In genomic region chr17:81044764-81045589, GRCh38 we compare ENCODE assay signal across 8 cellular contexts. TPM values are rescaled to one million over a fixed set of nuclear protein-coding genes. Genes with fewer than 3 reads are reported as not detected.
DNase-seq lines count a peak whose midpoint lies in the region; ATAC-seq and TF ChIP-seq lines count a peak whose summit lies in the region.

No MANE protein-coding gene starts in this region.

- H4K20me1 ChIP-seq in BLaER1 treated with 17β-estradiol and CSF1 and Interleukin-3, amounts not matched to agents 10 nM and 100 nM = peaks cover 0 to 94% (median 37%) of the 10 kb centered on the region in 11 experiments; a peak in 16 of 22 replicates
- peaks cover 54% of the 10 kb centered on the region for H4K20me1 ChIP-seq in neural progenitor cell (ENCODE audit: low read depth)

- H3F3A ChIP-seq in neural progenitor cell (ENCODE audit: low read depth) = no peaks in the 10 kb centered on the region

- peaks cover 52% of the 10 kb centered on the region for H3K4me1 Mint-ChIP-seq in neural progenitor cell

- intact Hi-C loops in esophagus squamous epithelium (cut with DNase I) = no loop called here

- H3K4me2 ChIP-seq in BLaER1 treated with 17β-estradiol and CSF1 and Interleukin-3, amounts not matched to agents 10 nM and 100 nM = peak overlapping the region; percentile 56 to 89 (median 80)
- no peak overlapping the region for H3K4me2 ChIP-seq in neural progenitor cell

- no peak overlapping the region for H3K4me3 ChIP-seq in BLaER1 treated with 17β-estradiol and CSF1 and Interleukin-3, amounts not matched to agents 10 nM and 100 nM
- H3K4me3 ChIP-seq in esophagus squamous epithelium (peak overlapping the region in 3 of 4 donors; percentile 8 to 37 (median 16)), neural progenitor cell (no peak overlapping the region)

- H3K9ac ChIP-seq in BLaER1 treated with 17β-estradiol and CSF1 and Interleukin-3, amounts not matched to agents 10 nM and 100 nM = peak overlapping the region in 4 of 11 experiments; percentile 5 to 38 (median 14); a peak in 3 of 22 replicates
- no peak overlapping the region for H3K9ac ChIP-seq in neural progenitor cell

- H3K79me2 ChIP-seq in neural progenitor cell (ENCODE audit: low read depth) = peaks cover 54% of the 10 kb centered on the region

- H3K9me3 Mint-ChIP-seq in neural progenitor cell = no peaks in the 10 kb centered on the region

- peaks cover 8% of the 10 kb centered on the region for H3K27me3 Mint-ChIP-seq in neural progenitor cell (ENCODE audit: insufficient read depth, low read depth)

- CTCF ChIA-PET in HEK293T (lab: Yijun Ruan, JAX) = no interaction called here

- peak overlapping the region; percentile 86 for H3K27ac Mint-ChIP-seq in neural progenitor cell

- H3K27me3 ChIP-seq in BLaER1 treated with 17β-estradiol and CSF1 and Interleukin-3, amounts not matched to agents 10 nM and 100 nM = peaks cover 33 to 78% (median 56%) of the 10 kb centered on the region in 11 experiments
- H3K27me3 ChIP-seq in esophagus squamous epithelium (no peaks in the 10 kb centered on the region), neural progenitor cell (no peaks in the 10 kb centered on the region)

- TF ChIP-seq POLR2A in esophagus squamous epithelium (IDR thresholded peaks at IDR 0.05) = no peak

- H3K4me3 Mint-ChIP-seq in neural progenitor cell = peak overlapping the region; percentile 69

- H3K9me3 ChIP-seq in BLaER1 treated with 17β-estradiol and CSF1 and Interleukin-3, amounts not matched to agents 10 nM and 100 nM (replicated peaks in 1 of 11) = no peaks in the 10 kb centered on the region
- H3K9me3 ChIP-seq in esophagus squamous epithelium = no peaks in the 10 kb centered on the region
- H3K9me3 ChIP-seq in neural progenitor cell (ENCODE audit: low read depth) = no peaks in the 10 kb centered on the region

- ATAC-seq in HG03159 (IDR thresholded peaks at IDR 0.05; ENCODE audit: unreplicated experiment) (no peak), HG03025 (IDR thresholded peaks at IDR 0.05; ENCODE audit: low FRiP score, unreplicated experiment) (no peak)

- peaks cover 38 to 59% (median 52%) of the 10 kb centered on the region in 10 experiments for H3K4me1 ChIP-seq in BLaER1 treated with 17β-estradiol and CSF1 and Interleukin-3, amounts not matched to agents 10 nM and 100 nM
- H3K4me1 ChIP-seq in esophagus squamous epithelium (peaks cover 64 to 100% (median 78%) of the 10 kb centered on the region in 3 donors), neural progenitor cell (peaks cover 27% of the 10 kb centered on the region)

- WGBS in esophagus squamous epithelium, 2 donors = 70% methylated on average over 9 of the region's 28 CpGs; no CpG with 5 or more reads in 1 of the 2 donors

- no peak overlapping the region for H2AFZ ChIP-seq in neural progenitor cell (replicated peaks)

- POLR2A ChIA-PET in HEK293T (lab: Yijun Ruan, JAX) = interaction anchor here (1.2 kb wide), 1 partner anchor 25 kb away, joined by 3 read pairs; no protein-coding TSS in a partner anchor

- no peak overlapping the region for H3K27ac ChIP-seq in BLaER1 treated with 17β-estradiol and CSF1 and Interleukin-3, amounts not matched to agents 10 nM and 100 nM
- peak overlapping the region; percentile 66 to 89 (median 86) for H3K27ac ChIP-seq in esophagus squamous epithelium
- H3K27ac ChIP-seq in neural progenitor cell = no peak overlapping the region

- TF ChIP-seq CTCF in esophagus squamous epithelium (IDR thresholded peaks at IDR 0.05) (no peak), neural progenitor cell (IDR thresholded peaks at IDR 0.05) (no peak)

- peak; percentile 89 for DNase-seq in NCI-H69 (lab: John Stamatoyannopoulos, UW)
- no peak for DNase-seq in esophagus squamous epithelium (lab: John Stamatoyannopoulos, UW)
- no peak for DNase-seq in neural progenitor cell (ENCODE audit: low spot score)
- no peak for DNase-seq in HEK293T (ENCODE audit: extremely low spot score)
- DNase-seq in islet precursor cell = no peak

- peaks cover 5% of the 10 kb centered on the region for H3K36me3 Mint-ChIP-seq in neural progenitor cell

- H3K36me3 ChIP-seq in BLaER1 treated with 17β-estradiol and CSF1 and Interleukin-3, amounts not matched to agents 10 nM and 100 nM = no peaks in the 10 kb centered on the region
- H3K36me3 ChIP-seq in esophagus squamous epithelium (peaks cover 0 to 29% (median 0%) of the 10 kb centered on the region in 3 donors), neural progenitor cell (no peaks in the 10 kb centered on the region)

TF ChIP-seq in HEK293T, 16 proteins besides CTCF, POLR2A, EP300 and RAD21:
- TF ChIP-seq L3MBTL2 (conservative IDR thresholded peaks at IDR 0.05) (no peak), ZNF384 (IDR thresholded peaks at IDR 0.05) (no peak), LEF1 (IDR thresholded peaks at IDR 0.05; ENCODE audit: borderline replicate concordance) (no peak), SP1 (IDR thresholded peaks at IDR 0.05) (no peak), PKNOX1 (IDR thresholded peaks at IDR 0.05) (no peak), FOXK2 (IDR thresholded peaks at IDR 0.05) (no peak), HDGF (IDR thresholded peaks at IDR 0.05; ENCODE audit: borderline replicate concordance) (no peak), TARDBP (IDR thresholded peaks at IDR 0.05) (no peak), FOXM1 (IDR thresholded peaks at IDR 0.05; ENCODE audit: borderline replicate concordance) (no peak), CTBP1 (IDR thresholded peaks at IDR 0.05; ENCODE audit: borderline replicate concordance) (no peak)

RNA-seq across cellular contexts. Expression of gene BAIAP2, which starts 10.0 kb away (rescaled TPM):
- 100 to 1,000 TPM in 3 of 4 donors, 10 to 100 TPM in 1; 87.8 to 175 (median 105) TPM for total RNA-seq in esophagus squamous epithelium
- total RNA-seq in neural progenitor cell (ENCODE audit: low replicate concordance) = 15.6 and 16.1 TPM in 2 replicates

RNA-seq across cellular contexts. Expression of gene CHMP6, which starts 53.3 kb away (rescaled TPM):
- total RNA-seq in esophagus squamous epithelium (10 to 100 TPM; 16.7 to 23.8 (median 22.1) TPM), neural progenitor cell (ENCODE audit: low replicate concordance) (11.5 and 20.9 TPM in 2 replicates)

Comparison
In these comparisons a context has a peak if more than half of its experiments do, and no peak if none do; other contexts are left out.
1. H3K27ac ChIP-seq: peak in esophagus squamous epithelium (4 of 4); none in BLaER1 treated with 17β-estradiol and CSF1 and Interleukin-3, amounts not matched to agents 10 nM and 100 nM (0 of 11) and neural progenitor cell (single experiment).
2. H3K4me3 ChIP-seq: peak in esophagus squamous epithelium (3 of 4); none in BLaER1 treated with 17β-estradiol and CSF1 and Interleukin-3, amounts not matched to agents 10 nM and 100 nM (0 of 10) and neural progenitor cell (single experiment).